8 cellular contexts compared by ENCODE assay signal in the genomic region with DNA sequence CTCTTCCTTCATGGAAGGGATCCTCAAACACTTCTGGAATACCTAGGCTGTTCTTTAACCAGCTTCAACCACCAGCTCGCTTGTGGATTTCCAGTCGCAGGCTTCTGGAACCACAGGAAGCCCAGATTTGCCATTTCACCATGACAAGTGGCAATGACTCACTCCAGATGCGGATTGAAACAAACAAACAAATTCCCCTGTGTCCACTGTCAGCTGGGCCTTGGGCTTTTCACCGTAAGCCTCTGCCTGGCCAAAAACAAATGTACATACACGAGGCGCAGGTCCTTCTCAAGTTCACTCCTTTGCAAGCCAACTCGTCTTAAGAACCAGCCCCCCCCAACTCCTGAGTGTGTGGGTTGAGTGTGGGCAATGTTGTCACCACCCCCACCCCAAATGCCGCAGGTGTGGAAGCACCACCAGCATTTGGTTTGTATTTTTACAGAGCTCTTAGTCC. TPM values are rescaled to one million over a fixed set of nuclear protein-coding genes. Genes with fewer than 3 reads are reported as not detected.
DNase-seq lines count a peak whose midpoint lies in the region; ATAC-seq and TF ChIP-seq lines count a peak whose summit lies in the region.

No MANE protein-coding gene starts in this region.

- DNase-seq in T-helper 2 cell treated with Interferon-gamma antibody and Interleukin-4, amounts not matched to agents 5 μg/mL and 100 μg/mL, for 36 hours (ENCODE audit: low spot score): no peak
- DNase-seq in T-helper 2 cell (no peak), adrenal gland (peak; percentile 43 to 81 (median 72)), testis (peak; percentile 18)
- no peak for DNase-seq in activated CD8-positive, alpha-beta memory T cell treated with anti-CD3 and anti-CD28 coated beads, Interleukin-2, amount 50 U/mL, for 4 hours

- peaks cover 31% of the 10 kb centered on the region for H3K4me1 Mint-ChIP-seq in T-helper 2 cell treated with Interferon-gamma antibody and Interleukin-4, amounts not matched to agents 5 μg/mL and 100 μg/mL, for 36 hours (ENCODE audit: low read depth)

- H3K27me3 Mint-ChIP-seq in T-helper 2 cell treated with Interferon-gamma antibody and Interleukin-4, amounts not matched to agents 5 μg/mL and 100 μg/mL, for 36 hours (ENCODE audit: low read depth): peaks cover 8% of the 10 kb centered on the region

- WGBS in adrenal gland, 4 donors: 47 to 71% (median 51%) methylated on average over 8 of the region's 8 CpGs
- 55 to 60% methylated on average over 8 of the region's 8 CpGs for WGBS in testis, 2 donors

- TF ChIP-seq CTCF in adrenal gland (IDR thresholded peaks at IDR 0.05) (no peak), testis (IDR thresholded peaks at IDR 0.05) (no peak)

- intact Hi-C loops in adrenal gland (cut with DNase I): loop anchor here in 1 of 2 donors (10.0 kb wide), 1 partner anchor 1408 kb away; no protein-coding TSS in a partner anchor
- intact Hi-C loops in testis (cut with DNase I; ENCODE audit: low total_unique reads): loop anchor here (5.0 kb wide), 1 partner anchor 316 kb away; no protein-coding TSS in a partner anchor

- H3K4me3 Mint-ChIP-seq in T-helper 2 cell treated with Interferon-gamma antibody and Interleukin-4, amounts not matched to agents 5 μg/mL and 100 μg/mL, for 36 hours: peak overlapping the region; percentile 96

- no peak for ATAC-seq in HG03439 (IDR thresholded peaks at IDR 0.05; ENCODE audit: unreplicated experiment)
- no peak for ATAC-seq in HG03139 (IDR thresholded peaks at IDR 0.05; ENCODE audit: unreplicated experiment)

- TF ChIP-seq POLR2A in adrenal gland (IDR thresholded peaks at IDR 0.05) (peak; percentile 5 to 62), testis (IDR thresholded peaks at IDR 0.05) (no peak)

- H3K36me3 ChIP-seq in adrenal gland (replicated peaks in 1 of 2): peaks cover 0 to 35% of the 10 kb centered on the region in 2 donors
- no peaks in the 10 kb centered on the region for H3K36me3 ChIP-seq in testis (ENCODE audit: low read depth, missing control alignments)

- no peak overlapping the region for H3K27ac Mint-ChIP-seq in T-helper 2 cell treated with Interferon-gamma antibody and Interleukin-4, amounts not matched to agents 5 μg/mL and 100 μg/mL, for 36 hours

- peaks cover 14% of the 10 kb centered on the region for H3K36me3 Mint-ChIP-seq in T-helper 2 cell treated with Interferon-gamma antibody and Interleukin-4, amounts not matched to agents 5 μg/mL and 100 μg/mL, for 36 hours (ENCODE audit: low read depth)

- H3K27me3 ChIP-seq in adrenal gland: no peaks in the 10 kb centered on the region
- H3K27me3 ChIP-seq in layer of hippocampus (ENCODE audit: control insufficient read depth, insufficient read depth, low read length): no peaks in the 10 kb centered on the region
- no peaks in the 10 kb centered on the region for H3K27me3 ChIP-seq in testis

- H3K9me3 Mint-ChIP-seq in T-helper 2 cell treated with Interferon-gamma antibody and Interleukin-4, amounts not matched to agents 5 μg/mL and 100 μg/mL, for 36 hours: no peaks in the 10 kb centered on the region

- peak overlapping the region; percentile 40 to 100 (median 99) for H3K27ac ChIP-seq in adrenal gland
- H3K27ac ChIP-seq in layer of hippocampus (ENCODE audit: low read depth, low read length): peak overlapping the region; percentile 50
- H3K27ac ChIP-seq in testis: peak overlapping the region; percentile 97

- H3K4me1 ChIP-seq in adrenal gland (replicated peaks in 1 of 2) (peaks cover 36 to 37% of the 10 kb centered on the region in 2 donors), testis (peaks cover 20% of the 10 kb centered on the region)

- no peaks in the 10 kb centered on the region for H3K9me3 ChIP-seq in adrenal gland (replicated peaks in 1 of 3)
- H3K9me3 ChIP-seq in testis: no peaks in the 10 kb centered on the region

- peak overlapping the region in 1 of 4 donors; percentile 82 for H3K4me3 ChIP-seq in adrenal gland
- no peak overlapping the region for H3K4me3 ChIP-seq in testis

RNA-seq across cellular contexts. Expression of gene BCL6, which starts 8.8 kb away (rescaled TPM):
- total RNA-seq in adrenal gland (100 to 1,000 TPM in 4 of 8 donors, 10 to 100 TPM in 4; 28.7 to 131 (median 102) TPM), testis (10 to 100 TPM; 74.0 to 86.6 TPM)
- polyA plus RNA-seq in adrenal gland (10 to 100 TPM; 34.5 to 88.3 (median 71.3) TPM), testis (ENCODE audit: insufficient read depth, low read depth, low replicate concordance) (34.5 TPM)

RNA-seq across cellular contexts. Expression of gene RTP2, which starts 34.1 kb away (rescaled TPM):
- total RNA-seq in adrenal gland (under 1 TPM in 1 of 8 donors, not detected in 7; 0.28 TPM), testis (under 1 TPM; 0.37 to 0.71 TPM)
- polyA plus RNA-seq in adrenal gland (not detected), testis (ENCODE audit: insufficient read depth, low read depth, low replicate concordance) (0.79 TPM)

Comparison
In these comparisons a context has a peak if more than half of its experiments do, and no peak if none do; other contexts are left out.
1. DNase-seq: peak in adrenal gland (7 of 7) and testis (single experiment); none in T-helper 2 cell treated with Interferon-gamma antibody and Interleukin-4, amounts not matched to agents 5 μg/mL and 100 μg/mL, for 36 hours (single experiment), T-helper 2 cell (0 of 5) and activated CD8-positive, alpha-beta memory T cell treated with anti-CD3 and anti-CD28 coated beads, Interleukin-2, amount 50 U/mL, for 4 hours (single experiment).
2. Peak in every context shown above with its lines, with median percentiles within 50 percentile points of each other: H3K27ac ChIP-seq.